Comparison of ENCODE assay signal across 21 cellular contexts in the genomic region with DNA sequence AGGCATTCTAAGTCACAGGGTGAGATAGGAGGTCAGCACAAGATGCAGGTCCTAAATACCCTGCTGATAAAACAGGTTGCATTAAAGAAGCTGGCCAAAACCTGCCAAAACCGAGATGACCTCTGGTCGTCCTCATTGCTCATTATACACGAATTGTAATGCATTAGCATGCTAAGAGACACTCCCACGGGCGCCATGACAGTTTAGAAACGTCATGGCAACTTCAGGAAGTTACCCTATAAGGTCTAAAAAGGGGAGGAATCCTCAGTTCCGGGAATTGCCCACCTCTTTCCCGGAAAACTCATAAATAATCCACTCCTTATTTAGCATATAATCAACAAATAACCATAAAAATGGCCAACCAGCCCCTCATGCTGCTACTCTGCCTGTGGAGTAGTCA.
DNase-seq lines count a peak whose midpoint lies in the region; ATAC-seq, FAIRE-seq and TF ChIP-seq lines count a peak whose summit lies in the region.
"Had no signal": no experiment of that assay in that cellular context is flagged by ENCODE, and none has a peak within 500 bp of the region (broad histone marks: within the 10 kb centered on the region; RNA-seq: fewer than 3 reads in every experiment).

No MANE protein-coding gene starts in this region.

- no peaks in the 10 kb centered on the region for H3K27me3 Mint-ChIP-seq in mesothelial cell of epicardium (ENCODE audit: low read depth)
- H3K27me3 Mint-ChIP-seq: T-cell had no signal

- in situ Hi-C loops in GM12878 (cut with MboI): no loop called here

- BruUV-seq in GM12878 (replicated peaks; lab: Mats Ljungman, UMichigan): no TSS peak

- DNase-seq in A549 (ENCODE audit: low read depth in 1 of 2, low spot score in 1 of 2): no peak
- DNase-seq in Karpas-422: no peak
- DNase-seq in GM12878 (ENCODE audit: low read depth, low spot score): no peak
- no peak for DNase-seq in mesothelial cell of epicardium (ENCODE audit: low spot score in 2 of 2, unreplicated experiment in 2 of 2)
- no peak for DNase-seq in stimulated activated naive CD4-positive, alpha-beta T cell treated with Interleukin-2 at 50 U/mL for 16 hours (lab: John Stamatoyannopoulos, UW)
- DNase-seq in COR-L47 (lab: John Stamatoyannopoulos, UW): no peak
- no peak for DNase-seq in NOMO-1 (lab: John Stamatoyannopoulos, UW; ENCODE audit: unreplicated experiment in 2 of 2)
- DNase-seq in heart right ventricle: no peak
- DNase-seq: 8988T, Calu3, DMS79 treated with DMSO at 0.1 percent for 48 hours, GF-D8, NCI-H1048, NCI-H2081 treated with DMSO at 0.1 percent for 48 hours, NCI-H2227 treated with DMSO at 0.1 percent for 48 hours, NCI-H524 treated with DMSO at 0.1 percent for 48 hours, T-cell had no signal

- H3K9me3 Mint-ChIP-seq in mesothelial cell of epicardium: peaks cover 8% of the 10 kb centered on the region

- H3K4me3 ChIP-seq in A549: no peak overlapping the region
- no peak overlapping the region for H3K4me3 ChIP-seq in Karpas-422 (ENCODE audit: low read length)
- no peak overlapping the region for H3K4me3 ChIP-seq in GM12878
- H3K4me3 ChIP-seq in heart right ventricle: no peak overlapping the region
- H3K4me3 ChIP-seq: HAP-1, SK-N-MC had no signal

- RAD21 ChIA-PET in GM12878 (lab: Charles Lee; ENCODE audit: unreplicated experiment): no interaction called here

- TF ChIP-seq POLR2A in A549 (IDR thresholded peaks at IDR 0.05; ENCODE audit: low read length): no peak
- no peak for TF ChIP-seq POLR2A in GM12878 (IDR thresholded peaks at IDR 0.05; ENCODE audit: low read depth, low read length)

- H3K4me2 ChIP-seq in A549 (peak overlapping the region; percentile 82), Karpas-422 (ENCODE audit: low read depth, low read length, poor library complexity, severe bottlenecking) (peak overlapping the region; percentile 4), GM12878 (ENCODE audit: control insufficient read depth, insufficient read depth) (no peak overlapping the region)

- peak overlapping the region; percentile 60 for H2AFZ ChIP-seq in Karpas-422 (ENCODE audit: low read length)
- no peak overlapping the region for H2AFZ ChIP-seq in GM12878 (ENCODE audit: control insufficient read depth, low read depth, low read length)

- H4K20me1 ChIP-seq in Karpas-422 (ENCODE audit: insufficient read depth, low read depth, low read length): no peaks in the 10 kb centered on the region
- no peaks in the 10 kb centered on the region for H4K20me1 ChIP-seq in GM12878 (ENCODE audit: control insufficient read depth, insufficient read depth)

- H3K9ac ChIP-seq in Karpas-422 (ENCODE audit: low read length): no peak overlapping the region
- H3K9ac ChIP-seq in GM12878 (ENCODE audit: control insufficient read depth, insufficient read depth, low read length): no peak overlapping the region

- peaks cover 3% of the 10 kb centered on the region for H3K36me3 Mint-ChIP-seq in mesothelial cell of epicardium
- H3K36me3 Mint-ChIP-seq: CD14-positive monocyte had no signal

- no peak for TF ChIP-seq RAD21 in A549 (conservative IDR thresholded peaks at IDR 0.05 in 1 of 2, IDR thresholded peaks at IDR 0.05 in 1 of 2)
- TF ChIP-seq RAD21 in GM12878 (IDR thresholded peaks at IDR 0.05; ENCODE audit: insufficient read depth, low read depth, low read length): no peak

- TF ChIP-seq CTCF in A549 (IDR thresholded peaks at IDR 0.05) (no peak), GM12878 (IDR thresholded peaks at IDR 0.05 in 2 of 3, conservative IDR thresholded peaks at IDR 0.05 in 1 of 3; ENCODE audit: control insufficient read depth in 2 of 3, extremely low read depth in 1 of 3, insufficient read depth in 1 of 3, low read depth in 3 of 3, low read length in 3 of 3) (no peak), mesothelial cell of epicardium (IDR thresholded peaks at IDR 0.05; ENCODE audit: unreplicated experiment) (no peak), heart right ventricle (IDR thresholded peaks at IDR 0.05) (no peak)

- POLR2A ChIA-PET in A549 (lab: Yijun Ruan, JAX) (no interaction called here), GM12878 (lab: Charles Lee) (no interaction called here)

- whole genome bisulfite sequencing in A549 (ENCODE audit: missing lambda C conversion rate): 82% methylated on average over 8 of the region's 8 CpGs
- WGBS in GM12878 (ENCODE audit: insufficient coverage, insufficient replicate concordance, low lambda C conversion rate, missing lambda C conversion rate): 49% methylated on average over 8 of the region's 8 CpGs
- 56 to 62% methylated on average over 8 of the region's 8 CpGs for WGBS in heart right ventricle, 2 donors

- H3K36me3 ChIP-seq in Karpas-422 (ENCODE audit: insufficient read depth, low read length): no peaks in the 10 kb centered on the region
- H3K36me3 ChIP-seq in GM12878 (ENCODE audit: control insufficient read depth in 2 of 2, insufficient read depth in 2 of 2, low read length in 1 of 2): no peaks in the 10 kb centered on the region
- H3K36me3 ChIP-seq in heart right ventricle: no peaks in the 10 kb centered on the region
- H3K36me3 ChIP-seq: HAP-1 had no signal

- intact Hi-C loops in GM12878 (cut with micrococcal nuclease; ENCODE audit: unreplicated experiment): no loop called here
- intact Hi-C loops in heart right ventricle (cut with DNase I): no loop called here

- H3K79me2 ChIP-seq in Karpas-422 (ENCODE audit: low read length) (no peaks in the 10 kb centered on the region), GM12878 (ENCODE audit: control insufficient read depth, insufficient read depth, low read length) (no peaks in the 10 kb centered on the region)

- SMC1A ChIA-PET in GM12878 (lab: Charles Lee; ENCODE audit: uncharacterized antibody, unreplicated experiment): no interaction called here

- H3K4me3 Mint-ChIP-seq in mesothelial cell of epicardium: no peak overlapping the region
- H3K4me3 Mint-ChIP-seq: T-cell had no signal

- FAIRE-seq in A549 (lab: Jason Lieb, UNC) (no peak), GM12878 (lab: Jason Lieb, UNC) (no peak)

- ATAC-seq in A549 (no peak), GM12878 (no peak), heart right ventricle (no peak)
- ATAC-seq: Right ventricle myocardium inferior, T-cell had no signal

- CTCF ChIA-PET in A549 (lab: Yijun Ruan, JAX): no interaction called here
- CTCF ChIA-PET in GM12878 (lab: Yijun Ruan, JAX): no interaction called here

- H3K27ac Mint-ChIP-seq in mesothelial cell of epicardium: peak overlapping the region; percentile 45
- H3K27ac Mint-ChIP-seq: CD14-positive monocyte, T-cell had no signal

- H3K27ac ChIP-seq in A549: peak overlapping the region; percentile 91 to 95
- no peak overlapping the region for H3K27ac ChIP-seq in Karpas-422 (ENCODE audit: low read length)
- no peak overlapping the region for H3K27ac ChIP-seq in GM12878 (ENCODE audit: control insufficient read depth, insufficient read depth)
- no peak overlapping the region for H3K27ac ChIP-seq in heart right ventricle
- H3K27ac ChIP-seq: SK-N-MC had no signal

- H3K9me3 ChIP-seq in A549 (no peaks in the 10 kb centered on the region; the same call in 2 of the 3 replicates), Karpas-422 (ENCODE audit: low read length) (no peaks in the 10 kb centered on the region), GM12878 (replicated peaks; ENCODE audit: control insufficient read depth, insufficient read depth, low read length) (no peaks in the 10 kb centered on the region), heart right ventricle (peaks cover 0 to under 1% (median 0%) of the 10 kb centered on the region in 11 donors)
- H3K9me3 ChIP-seq: HAP-1 had no signal

- H3K27me3 ChIP-seq in Karpas-422 (ENCODE audit: low read length) (no peaks in the 10 kb centered on the region), GM12878 (replicated peaks in 1 of 2; ENCODE audit: control insufficient read depth in 2 of 2, insufficient read depth in 2 of 2, low read length in 1 of 2) (no peaks in the 10 kb centered on the region), heart right ventricle (peaks cover 0 to 34% (median 10%) of the 10 kb centered on the region in 7 donors)

- H3K4me1 ChIP-seq in A549: peaks cover 94% of the 10 kb centered on the region
- no peaks in the 10 kb centered on the region for H3K4me1 ChIP-seq in Karpas-422 (ENCODE audit: low read length)
- H3K4me1 ChIP-seq in GM12878 (ENCODE audit: control insufficient read depth, insufficient read depth, low read length): no peaks in the 10 kb centered on the region
- H3K4me1 ChIP-seq in heart right ventricle: peaks cover 0 to 30% (median 0%) of the 10 kb centered on the region in 9 donors

- H3K4me1 Mint-ChIP-seq in mesothelial cell of epicardium: peaks cover 55% of the 10 kb centered on the region

- no peak for TF ChIP-seq EP300 in A549 (IDR thresholded peaks at IDR 0.05)
- no peak for TF ChIP-seq EP300 in GM12878 (IDR thresholded peaks at IDR 0.05; ENCODE audit: borderline replicate concordance in 1 of 2, control insufficient read depth in 1 of 2, low read depth in 2 of 2, low read length in 2 of 2)

- no peaks in the 10 kb centered on the region for H3K9me2 ChIP-seq in Karpas-422 (replicated peaks; ENCODE audit: insufficient read depth, low read length)

TF ChIP-seq in A549, 52 proteins besides CTCF, POLR2A, EP300 and RAD21 (continues in another document):
- TF ChIP-seq HDAC2 (IDR thresholded peaks at IDR 0.05): no peak
- TF ChIP-seq ATOH8 (CRISPR knock-in tag; IDR thresholded peaks at IDR 0.05; ENCODE audit: low read depth): no peak
- TF ChIP-seq HEYL (CRISPR knock-in tag; IDR thresholded peaks at IDR 0.05): no peak
- TF ChIP-seq PHF8 (IDR thresholded peaks at IDR 0.05; ENCODE audit: borderline replicate concordance, low read depth): no peak
- TF ChIP-seq HOXA7 (CRISPR knock-in tag; IDR thresholded peaks at IDR 0.05): no peak
- TF ChIP-seq RCOR1 (IDR thresholded peaks at IDR 0.05; ENCODE audit: low read depth, low read length): no peak

TF ChIP-seq in GM12878, 131 proteins besides CTCF, POLR2A, EP300 and RAD21:
- TF ChIP-seq, protein P1, sequence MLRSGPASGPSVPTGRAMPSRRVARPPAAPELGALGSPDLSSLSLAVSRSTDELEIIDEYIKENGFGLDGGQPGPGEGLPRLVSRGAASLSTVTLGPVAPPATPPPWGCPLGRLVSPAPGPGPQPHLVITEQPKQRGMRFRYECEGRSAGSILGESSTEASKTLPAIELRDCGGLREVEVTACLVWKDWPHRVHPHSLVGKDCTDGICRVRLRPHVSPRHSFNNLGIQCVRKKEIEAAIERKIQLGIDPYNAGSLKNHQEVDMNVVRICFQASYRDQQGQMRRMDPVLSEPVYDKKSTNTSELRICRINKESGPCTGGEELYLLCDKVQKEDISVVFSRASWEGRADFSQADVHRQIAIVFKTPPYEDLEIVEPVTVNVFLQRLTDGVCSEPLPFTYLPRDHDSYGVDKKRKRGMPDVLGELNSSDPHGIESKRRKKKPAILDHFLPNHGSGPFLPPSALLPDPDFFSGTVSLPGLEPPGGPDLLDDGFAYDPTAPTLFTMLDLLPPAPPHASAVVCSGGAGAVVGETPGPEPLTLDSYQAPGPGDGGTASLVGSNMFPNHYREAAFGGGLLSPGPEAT (IDR thresholded peaks at IDR 0.05; ENCODE audit: low read depth): no peak
- TF ChIP-seq ZSCAN29 (IDR thresholded peaks at IDR 0.05): no peak
- 0 out of 2 replicates have a peak, but pooled peaks have one; percentile 33 for TF ChIP-seq YY1 (IDR thresholded peaks at IDR 0.05; ENCODE audit: low read depth, low read length)
- TF ChIP-seq RUNX3 (IDR thresholded peaks at IDR 0.05; ENCODE audit: low read length): no peak
- no peak for TF ChIP-seq NBN (IDR thresholded peaks at IDR 0.05)

Comparison
In these comparisons a context has a peak if more than half of its experiments do, and no peak if none do; other contexts are left out.
1. H3K27ac ChIP-seq: peak in A549 (2 of 2); none in Karpas-422 (single experiment), GM12878 (single experiment) and heart right ventricle (0 of 10).